In genomic region chr15:90664650-90665287, GRCh38 we compare ENCODE assay signal across 8 cellular contexts. TPM values are rescaled to one million over a fixed set of nuclear protein-coding genes. Genes with fewer than 3 reads are reported as not detected.
DNase-seq lines count a peak whose midpoint lies in the region; ATAC-seq and TF ChIP-seq lines count a peak whose summit lies in the region.

No MANE protein-coding gene starts in this region.

- H3K56ac ChIP-seq in mesendoderm (ENCODE audit: low read length), result no peak overlapping the region

- no peak for TF ChIP-seq POLR2A in gastroesophageal sphincter (IDR thresholded peaks at IDR 0.05)

- H3K18ac ChIP-seq in mesendoderm (ENCODE audit: low read length), result no peak overlapping the region

- no peak overlapping the region for H3K4ac ChIP-seq in mesendoderm (ENCODE audit: low read depth, low read length)

- no peaks in the 10 kb centered on the region for H3K9me3 ChIP-seq in gastroesophageal sphincter

- peaks cover 0 to 33% (median 5%) of the 10 kb centered on the region in 3 donors for H3K4me1 ChIP-seq in gastroesophageal sphincter
- H3K4me1 ChIP-seq in mesendoderm (ENCODE audit: control insufficient read depth, low read depth, low read length), result peaks cover 9% of the 10 kb centered on the region

- no peaks in the 10 kb centered on the region for H3K79me2 ChIP-seq in mesendoderm (ENCODE audit: control insufficient read depth, insufficient read depth, low read length)

- no peaks in the 10 kb centered on the region for H3K36me3 ChIP-seq in gastroesophageal sphincter
- H3K36me3 ChIP-seq in mesendoderm (ENCODE audit: control insufficient read depth, insufficient read depth, low read length), result no peaks in the 10 kb centered on the region

- no peak overlapping the region for H3K4me2 ChIP-seq in mesendoderm (ENCODE audit: low read length)

- CTCF ChIA-PET in GM10248 (lab: Yijun Ruan, JAX), result interaction anchor here (1.5 to 5.4 kb wide), 4 partner anchors 15 to 371 kb away, joined by 3 to 31 read pairs (median 7); no protein-coding TSS in a partner anchor

- no peak overlapping the region for H3K9ac ChIP-seq in mesendoderm (ENCODE audit: low read length)

- ATAC-seq in HG02885 (IDR thresholded peaks at IDR 0.05; ENCODE audit: poor library complexity, unreplicated experiment), result peak; percentile 3
- peak; percentile 54 for ATAC-seq in gastroesophageal sphincter
- ATAC-seq in HG03457 (IDR thresholded peaks at IDR 0.05; ENCODE audit: unreplicated experiment), result no peak

- H3K23ac ChIP-seq in mesendoderm (ENCODE audit: low read length), result no peak overlapping the region

- 38 to 50% methylated on average over 1 to 18 of the region's 28 CpGs for WGBS in gastroesophageal sphincter (ENCODE audit: low coverage in 1 of 2), 2 donors
- WGBS in mesendoderm (ENCODE audit: extremely low coverage, insufficient coverage, low lambda C conversion rate), result no CpG with 5 or more reads among the region's 28 CpGs

- TF ChIP-seq EP300 in gastroesophageal sphincter (IDR thresholded peaks at IDR 0.05), result no peak

- no peak overlapping the region for H2BK120ac ChIP-seq in mesendoderm (ENCODE audit: low read depth, low read length)

- no peak overlapping the region for H4K8ac ChIP-seq in mesendoderm (ENCODE audit: low read depth, low read length)

- H2AK5ac ChIP-seq in mesendoderm (ENCODE audit: low read length), result no peak overlapping the region

- H3K27me3 ChIP-seq in gastroesophageal sphincter, result no peaks in the 10 kb centered on the region
- H3K27me3 ChIP-seq in mesendoderm (ENCODE audit: insufficient read depth, low read length, poor library complexity), result no peaks in the 10 kb centered on the region

- H3K27ac ChIP-seq in gastroesophageal sphincter (peak overlapping the region; percentile 75 to 93 (median 89)), mesendoderm (ENCODE audit: low read depth, low read length) (no peak overlapping the region)

- no peaks in the 10 kb centered on the region for H3K79me1 ChIP-seq in mesendoderm (ENCODE audit: low read length)

- H4K5ac ChIP-seq in mesendoderm (ENCODE audit: low read length), result no peak overlapping the region

- peak overlapping the region; percentile 60 for H3K4me3 ChIP-seq in WI38 (ENCODE audit: low read depth, low read length)
- H3K4me3 ChIP-seq in gastroesophageal sphincter, result peak overlapping the region; percentile 88 to 94
- no peak overlapping the region for H3K4me3 ChIP-seq in mesendoderm (ENCODE audit: low read length)

- no peak for TF ChIP-seq CTCF in GM10248 (IDR thresholded peaks at IDR 0.05; ENCODE audit: control extremely low read depth, extremely low read depth, low read depth, missing control alignments)
- no peak for TF ChIP-seq CTCF in WI38 (IDR thresholded peaks at IDR 0.05; ENCODE audit: low read depth, low read length)
- peak in 1 of 4 experiments; percentile 11 for TF ChIP-seq CTCF in gastroesophageal sphincter (IDR thresholded peaks at IDR 0.05)

- H2BK15ac ChIP-seq in mesendoderm (replicated peaks; ENCODE audit: low read depth), result no peak overlapping the region

- DNase-seq in GM10248 (ENCODE audit: extremely low spot score), result peak; percentile 45
- DNase-seq in renal cortical epithelial cell (ENCODE audit: low read depth), result peak; percentile 9
- no peak for DNase-seq in NK-92 treated with Interleukin-12 subunit alpha and Interleukin-12 subunit beta, amount 100 ng/mL, for 24 hours (lab: John Stamatoyannopoulos, UW)
- DNase-seq in mesendoderm, result no peak

- no peak overlapping the region for H2BK5ac ChIP-seq in mesendoderm (ENCODE audit: low read length)

- POLR2A ChIA-PET in GM10248 (lab: Yijun Ruan, JAX), result interaction anchor here (1.0 kb wide), 1 partner anchor 17 kb away, joined by 3 read pairs; no protein-coding TSS in a partner anchor

RNA-seq across cellular contexts. Expression of gene BLM, which starts 52.4 kb away (rescaled TPM):
- total RNA-seq in gastroesophageal sphincter (1 to 10 TPM in 2 of 4 donors, under 1 TPM in 2; 0.15 to 2.8 (median 1.4) TPM), renal cortical epithelial cell (0.89 and 4.3 TPM in 2 replicates)
- 33.2 TPM for polyA plus RNA-seq in mesendoderm (2013, experiment 1 of 2)
- polyA plus RNA-seq in mesendoderm (2013, experiment 2 of 2), result 30.6 TPM

Comparison
In these comparisons a context has a peak if more than half of its experiments do, and no peak if none do; other contexts are left out.
1. DNase-seq: peak in GM10248 (single experiment) and renal cortical epithelial cell (single experiment); none in NK-92 treated with Interleukin-12 subunit alpha and Interleukin-12 subunit beta, amount 100 ng/mL, for 24 hours (single experiment) and mesendoderm (single experiment).